ENCODE assay signal across 12 cellular contexts in genomic region chr11:134951305-134951700, GRCh38.
A peak's percentile ranks its signal among the peaks of the same experiment; 100 is the strongest.
DNase-seq lines count a peak whose midpoint lies in the region; ATAC-seq and TF ChIP-seq lines count a peak whose summit lies in the region.
"Had no signal": no experiment of that assay in that cellular context is flagged by ENCODE, and none has a peak within 500 bp of the region (broad histone marks: within the 10 kb centered on the region; RNA-seq: fewer than 3 reads in every experiment).

No MANE protein-coding gene starts in this region.

- no peak for TF ChIP-seq POLR2A in breast epithelium (IDR thresholded peaks at IDR 0.05)

- H3K4me3 ChIP-seq in breast epithelium (no peak overlapping the region), mesenchymal stem cell (ENCODE audit: insufficient read depth in 1 of 2, low read depth in 1 of 2, low read length in 2 of 2) (peak overlapping the region in 1 of 2 experiments; percentile 69)
- H3K4me3 ChIP-seq: A549, adrenal gland, ovary had no signal

- peak overlapping the region; percentile 50 for H4K91ac ChIP-seq in mesenchymal stem cell (ENCODE audit: low read length)

- 57% methylated on average over 6 of the region's 6 CpGs for WGBS in mesenchymal stem cell

- peaks cover 20% of the 10 kb centered on the region for H3K9me3 Mint-ChIP-seq in MCF 10A (ENCODE audit: unreplicated experiment)
- no peaks in the 10 kb centered on the region for H3K9me3 Mint-ChIP-seq in activated naive CD8-positive, alpha-beta T cell treated with anti-CD3 and anti-CD28 coated beads, Interleukin-2, amount 50 U/mL, for 24 hours

- no peak for ATAC-seq in activated naive CD8-positive, alpha-beta T cell treated with anti-CD3 and anti-CD28 coated beads, Interleukin-2, amount 50 U/mL, for 24 hours
- ATAC-seq in HG02938 (IDR thresholded peaks at IDR 0.05; ENCODE audit: unreplicated experiment) = no peak
- ATAC-seq: A549 had no signal

- no peak overlapping the region for H3K4me3 Mint-ChIP-seq in MCF 10A (ENCODE audit: unreplicated experiment)
- H3K4me3 Mint-ChIP-seq in activated naive CD8-positive, alpha-beta T cell treated with anti-CD3 and anti-CD28 coated beads, Interleukin-2, amount 50 U/mL, for 24 hours = no peak overlapping the region

- H3K4me1 ChIP-seq in breast epithelium (peaks cover 0 to 3% of the 10 kb centered on the region in 2 donors), mesenchymal stem cell (ENCODE audit: control insufficient read depth, insufficient read depth, low read depth, low read length) (peaks cover 17% of the 10 kb centered on the region)
- H3K4me1 ChIP-seq: A549, adrenal gland had no signal

- no peak overlapping the region for H3K23ac ChIP-seq in mesenchymal stem cell (ENCODE audit: low read length in 2 of 2)

- no peak overlapping the region for H2AK5ac ChIP-seq in mesenchymal stem cell (ENCODE audit: low read length, severe bottlenecking)

- peak overlapping the region; percentile 64 for H3K9ac ChIP-seq in mesenchymal stem cell (ENCODE audit: low read length)

- no peak overlapping the region for H3K4ac ChIP-seq in mesenchymal stem cell (ENCODE audit: low read depth in 1 of 2, low read length in 2 of 2)

- intact Hi-C loops in MCF 10A (cut with micrococcal nuclease) (no loop called here), breast epithelium (cut with DNase I; ENCODE audit: low total_unique reads) (no loop called here)

- POLR2A ChIA-PET in MCF 10A (lab: Yijun Ruan, JAX) = no interaction called here

- no peak overlapping the region for H3K14ac ChIP-seq in mesenchymal stem cell (ENCODE audit: low read length in 2 of 2)

- H2BK120ac ChIP-seq in mesenchymal stem cell (ENCODE audit: low read depth, low read length) = no peak overlapping the region

- H3K27me3 ChIP-seq in breast epithelium (no peaks in the 10 kb centered on the region), mesenchymal stem cell (ENCODE audit: control insufficient read depth in 1 of 2, insufficient read depth in 1 of 2, low read length in 2 of 2) (no peaks in the 10 kb centered on the region)
- H3K27me3 ChIP-seq: adrenal gland, ovary had no signal

- no peak overlapping the region for H2BK12ac ChIP-seq in mesenchymal stem cell (ENCODE audit: low read length in 2 of 2)

- CTCF ChIA-PET in MCF 10A (lab: Yijun Ruan, JAX) = no interaction called here

- no peaks in the 10 kb centered on the region for H3K79me1 ChIP-seq in mesenchymal stem cell (replicated peaks; ENCODE audit: low read length, poor library complexity, severe bottlenecking)

- in situ Hi-C loops in ACHN (cut with HindIII; ENCODE audit: low pct_ligation_motif_present, low pct_unique_long_range_greater_than_20kb, low sequenced_read_pairs) = no loop called here

- H3K36me3 ChIP-seq in breast epithelium = no peaks in the 10 kb centered on the region
- no peaks in the 10 kb centered on the region for H3K36me3 ChIP-seq in mesenchymal stem cell (ENCODE audit: control insufficient read depth in 1 of 2, insufficient read depth in 2 of 2, low read depth in 1 of 2, low read length in 2 of 2)
- H3K36me3 ChIP-seq: adrenal gland, ovary had no signal

- peak overlapping the region; percentile 69 for H4K8ac ChIP-seq in mesenchymal stem cell (ENCODE audit: low read length)

- H3K27me3 Mint-ChIP-seq in MCF 10A (ENCODE audit: insufficient read depth, unreplicated experiment) = no peaks in the 10 kb centered on the region
- peaks cover 12% of the 10 kb centered on the region for H3K27me3 Mint-ChIP-seq in activated naive CD8-positive, alpha-beta T cell treated with anti-CD3 and anti-CD28 coated beads, Interleukin-2, amount 50 U/mL, for 24 hours

- no peaks in the 10 kb centered on the region for H3K36me3 Mint-ChIP-seq in MCF 10A (ENCODE audit: insufficient read depth, unreplicated experiment)
- no peaks in the 10 kb centered on the region for H3K36me3 Mint-ChIP-seq in activated naive CD8-positive, alpha-beta T cell treated with anti-CD3 and anti-CD28 coated beads, Interleukin-2, amount 50 U/mL, for 24 hours (ENCODE audit: low read depth)

- no peak overlapping the region for H2BK15ac ChIP-seq in mesenchymal stem cell (ENCODE audit: low read depth, poor library complexity, severe bottlenecking)

- H3K27ac ChIP-seq in breast epithelium = no peak overlapping the region
- H3K27ac ChIP-seq in mesenchymal stem cell (ENCODE audit: low read length, poor library complexity, severe bottlenecking) = no peak overlapping the region
- H3K27ac ChIP-seq: A549, adrenal gland, ovary had no signal

- H2BK5ac ChIP-seq in mesenchymal stem cell (ENCODE audit: low read depth, low read length, poor library complexity, severe bottlenecking) = no peak overlapping the region

- TF ChIP-seq CTCF in MCF 10A (IDR thresholded peaks at IDR 0.05; ENCODE audit: unreplicated experiment) (no peak), breast epithelium (IDR thresholded peaks at IDR 0.05) (no peak)

- DNase-seq in MCF 10A (ENCODE audit: unreplicated experiment) = peak; percentile 72
- no peak for DNase-seq in breast epithelium (ENCODE audit: low spot score in 2 of 2)
- DNase-seq in dermis blood vessel endothelial cell = peak; percentile 49
- peak; percentile 54 for DNase-seq in mesenchymal stem cell
- DNase-seq in activated effector memory CD4-positive, alpha-beta T cell treated with Interleukin-2 at 50 U/mL for 16 hours = no peak
- no peak for DNase-seq in activated naive CD8-positive, alpha-beta T cell treated with anti-CD3 and anti-CD28 coated beads, Interleukin-2, amount 50 U/mL, for 24 hours
- no peak for DNase-seq in ACHN
- DNase-seq: adrenal gland, NCI-H1105, ovary had no signal

- H3K9me3 ChIP-seq in breast epithelium = no peaks in the 10 kb centered on the region
- H3K9me3 ChIP-seq in mesenchymal stem cell (ENCODE audit: control insufficient read depth, low read length) = no peaks in the 10 kb centered on the region
- H3K9me3 ChIP-seq: A549, adrenal gland, ovary had no signal

- BruUV-seq in MCF 10A (replicated peaks; lab: Mats Ljungman, UMichigan) = no TSS peak

- no peak overlapping the region for H3K27ac Mint-ChIP-seq in MCF 10A (ENCODE audit: low read depth, unreplicated experiment)
- no peak overlapping the region for H3K27ac Mint-ChIP-seq in activated naive CD8-positive, alpha-beta T cell treated with anti-CD3 and anti-CD28 coated beads, Interleukin-2, amount 50 U/mL, for 24 hours

- no peak overlapping the region for H2AFZ ChIP-seq in mesenchymal stem cell (ENCODE audit: low read depth, low read length)

- H3K4me2 ChIP-seq in mesenchymal stem cell (ENCODE audit: low read length, poor library complexity, severe bottlenecking) = peak overlapping the region; percentile 3
- H3K4me2 ChIP-seq: A549 had no signal

- peak overlapping the region in 1 of 2 experiments; percentile 52 for H3K18ac ChIP-seq in mesenchymal stem cell (ENCODE audit: low read depth in 1 of 2, low read length in 2 of 2)

- no peaks in the 10 kb centered on the region for H3K4me1 Mint-ChIP-seq in MCF 10A (ENCODE audit: insufficient read depth, unreplicated experiment)
- no peaks in the 10 kb centered on the region for H3K4me1 Mint-ChIP-seq in activated naive CD8-positive, alpha-beta T cell treated with anti-CD3 and anti-CD28 coated beads, Interleukin-2, amount 50 U/mL, for 24 hours

Comparison
In these comparisons a context has a peak if more than half of its experiments do, and no peak if none do; other contexts are left out.
1. DNase-seq: peak in MCF 10A (single experiment), dermis blood vessel endothelial cell (single experiment) and mesenchymal stem cell (single experiment); none in breast epithelium (0 of 2), activated effector memory CD4-positive, alpha-beta T cell treated with Interleukin-2 at 50 U/mL for 16 hours (single experiment), activated naive CD8-positive, alpha-beta T cell treated with anti-CD3 and anti-CD28 coated beads, Interleukin-2, amount 50 U/mL, for 24 hours (single experiment) and ACHN (single experiment).